8 cellular contexts compared by ENCODE assay signal in genomic region chr22:42444060-42444904, GRCh38. TPM values are rescaled to one million over a fixed set of nuclear protein-coding genes. Genes with fewer than 3 reads are reported as not detected.
DNase-seq lines count a peak whose midpoint lies in the region; ATAC-seq and TF ChIP-seq lines count a peak whose summit lies in the region.

No MANE protein-coding gene starts in this region.

- H3K27me3 ChIP-seq in HUES64 (ENCODE audit: insufficient read depth, low read length): no peaks in the 10 kb centered on the region; the same call in 1 of the 2 replicates
- no peaks in the 10 kb centered on the region for H3K27me3 ChIP-seq in Peyer's patch

- ATAC-seq in activated T-helper 17 cell treated with anti-CD3 and anti-CD28 coated beads, Interleukin-2, amount 50 U/mL, for 72 hours (replicated peaks): peak; percentile 72
- peak; percentile 88 to 91 for ATAC-seq in naive thymus-derived CD8-positive, alpha-beta T cell
- peak; percentile 75 for ATAC-seq in stimulated activated effector memory CD8-positive, alpha-beta T cell treated with anti-CD3 and anti-CD28 coated beads, Interleukin-12 subunit alpha, Interleukin-12 subunit beta, amount 100 ng/mL, for 72 hours
- no peak for ATAC-seq in GM21825 (IDR thresholded peaks at IDR 0.05; ENCODE audit: unreplicated experiment)

- H3K9me3 ChIP-seq in HUES64 (ENCODE audit: insufficient read depth, low read depth, low read length) (no peaks in the 10 kb centered on the region), Peyer's patch (no peaks in the 10 kb centered on the region)

- DNase-seq in Calu3: peak; percentile 82
- peak; percentile 76 to 93 (median 85) for DNase-seq in Peyer's patch
- DNase-seq in fibroblast of mammary gland (ENCODE audit: low read depth): peak; percentile 89
- DNase-seq in naive thymus-derived CD8-positive, alpha-beta T cell: peak; percentile 55 to 87 (median 81)
- peak; percentile 62 to 85 for DNase-seq in stimulated activated effector memory CD8-positive, alpha-beta T cell treated with anti-CD3 and anti-CD28 coated beads, Interleukin-12 subunit alpha, Interleukin-12 subunit beta, amount 100 ng/mL, for 72 hours (ENCODE audit: low spot score in 2 of 2)

- H3K36me3 ChIP-seq in HUES64 (ENCODE audit: insufficient read depth, low read length) (no peaks in the 10 kb centered on the region), Peyer's patch (no peaks in the 10 kb centered on the region)

- peaks cover 11% of the 10 kb centered on the region for H3K36me3 Mint-ChIP-seq in Calu3 (ENCODE audit: insufficient read depth, unreplicated experiment)
- no peaks in the 10 kb centered on the region for H3K36me3 Mint-ChIP-seq in activated T-helper 17 cell treated with anti-CD3 and anti-CD28 coated beads, Interleukin-2, amount 50 U/mL, for 72 hours (ENCODE audit: low read depth)
- H3K36me3 Mint-ChIP-seq in naive thymus-derived CD8-positive, alpha-beta T cell: no peaks in the 10 kb centered on the region
- H3K36me3 Mint-ChIP-seq in stimulated activated effector memory CD8-positive, alpha-beta T cell treated with anti-CD3 and anti-CD28 coated beads, Interleukin-12 subunit alpha, Interleukin-12 subunit beta, amount 100 ng/mL, for 72 hours: no peaks in the 10 kb centered on the region

- H3K27ac Mint-ChIP-seq in Calu3 (ENCODE audit: unreplicated experiment): peak overlapping the region; percentile 27
- H3K27ac Mint-ChIP-seq in activated T-helper 17 cell treated with anti-CD3 and anti-CD28 coated beads, Interleukin-2, amount 50 U/mL, for 72 hours: peak overlapping the region; percentile 80
- H3K27ac Mint-ChIP-seq in naive thymus-derived CD8-positive, alpha-beta T cell: peak overlapping the region; percentile 84 to 95 (median 92)
- H3K27ac Mint-ChIP-seq in stimulated activated effector memory CD8-positive, alpha-beta T cell treated with anti-CD3 and anti-CD28 coated beads, Interleukin-12 subunit alpha, Interleukin-12 subunit beta, amount 100 ng/mL, for 72 hours: peak overlapping the region; percentile 92

- peak in 1 of 2 donors; percentile 57 for TF ChIP-seq POLR2A in Peyer's patch (IDR thresholded peaks at IDR 0.05)

- POLR2A ChIA-PET in naive thymus-derived CD8-positive, alpha-beta T cell (lab: Charles Lee): interaction anchor here (0.6 to 3.5 kb wide), 18 partner anchors 8 to 668 kb away, joined by 3 to 22 read pairs (median 4); partner anchors contain the start of genes NDUFA6, SMDT1, SREBF2 and WBP2NL

- BruUV-seq in Calu3 (replicated peaks; lab: Mats Ljungman, UMichigan): no TSS peak

- H3K9ac ChIP-seq in HUES64 (ENCODE audit: low read depth, low read length): no peak overlapping the region

- H3K4me3 ChIP-seq in HUES64 (ENCODE audit: low read length) (peak overlapping the region; percentile 47), Peyer's patch (peak overlapping the region; percentile 19 to 46 (median 46)), fibroblast of mammary gland (ENCODE audit: control insufficient read depth, low read depth, low read length) (peak overlapping the region; percentile 43)

- TF ChIP-seq CTCF in Calu3 (IDR thresholded peaks at IDR 0.05; ENCODE audit: unreplicated experiment): peak; percentile 77
- peak in 5 of 6 experiments; percentile 37 to 64 (median 50) for TF ChIP-seq CTCF in Peyer's patch (IDR thresholded peaks at IDR 0.05)
- TF ChIP-seq CTCF in fibroblast of mammary gland (conservative IDR thresholded peaks at IDR 0.05; ENCODE audit: control insufficient read depth, insufficient read depth, low read depth, low read length): peak; percentile 65

- peaks cover 27% of the 10 kb centered on the region for H3K4me1 Mint-ChIP-seq in Calu3 (ENCODE audit: low read depth, unreplicated experiment)
- H3K4me1 Mint-ChIP-seq in activated T-helper 17 cell treated with anti-CD3 and anti-CD28 coated beads, Interleukin-2, amount 50 U/mL, for 72 hours: peaks cover 23% of the 10 kb centered on the region
- peaks cover 10 to 29% (median 22%) of the 10 kb centered on the region in 4 donors for H3K4me1 Mint-ChIP-seq in naive thymus-derived CD8-positive, alpha-beta T cell
- peaks cover 31% of the 10 kb centered on the region for H3K4me1 Mint-ChIP-seq in stimulated activated effector memory CD8-positive, alpha-beta T cell treated with anti-CD3 and anti-CD28 coated beads, Interleukin-12 subunit alpha, Interleukin-12 subunit beta, amount 100 ng/mL, for 72 hours

- CTCF ChIA-PET in Calu3 (lab: Charles Lee): interaction anchor here (0.6 to 1.7 kb wide), 11 partner anchors 22 to 354 kb away, joined by 3 to 15 read pairs (median 3); partner anchors contain the start of gene NDUFA6

- H3K9me3 Mint-ChIP-seq in Calu3 (ENCODE audit: low read depth, unreplicated experiment): no peaks in the 10 kb centered on the region
- H3K9me3 Mint-ChIP-seq in activated T-helper 17 cell treated with anti-CD3 and anti-CD28 coated beads, Interleukin-2, amount 50 U/mL, for 72 hours: no peaks in the 10 kb centered on the region
- no peaks in the 10 kb centered on the region for H3K9me3 Mint-ChIP-seq in naive thymus-derived CD8-positive, alpha-beta T cell
- H3K9me3 Mint-ChIP-seq in stimulated activated effector memory CD8-positive, alpha-beta T cell treated with anti-CD3 and anti-CD28 coated beads, Interleukin-12 subunit alpha, Interleukin-12 subunit beta, amount 100 ng/mL, for 72 hours: no peaks in the 10 kb centered on the region

- H3K4me1 ChIP-seq in HUES64 (ENCODE audit: insufficient read depth, low read length) (peaks cover 23% of the 10 kb centered on the region), Peyer's patch (peaks cover 0 to 18% (median 8%) of the 10 kb centered on the region in 4 donors)

- H3K4me3 Mint-ChIP-seq in Calu3 (ENCODE audit: low read depth, unreplicated experiment): peak overlapping the region; percentile 61
- peak overlapping the region; percentile 79 for H3K4me3 Mint-ChIP-seq in activated T-helper 17 cell treated with anti-CD3 and anti-CD28 coated beads, Interleukin-2, amount 50 U/mL, for 72 hours
- peak overlapping the region; percentile 74 to 89 (median 82) for H3K4me3 Mint-ChIP-seq in naive thymus-derived CD8-positive, alpha-beta T cell
- peak overlapping the region; percentile 73 for H3K4me3 Mint-ChIP-seq in stimulated activated effector memory CD8-positive, alpha-beta T cell treated with anti-CD3 and anti-CD28 coated beads, Interleukin-12 subunit alpha, Interleukin-12 subunit beta, amount 100 ng/mL, for 72 hours

- 7% methylated on average over 27 of the region's 28 CpGs for WGBS in HUES64

- H3K27ac ChIP-seq in HUES64 (ENCODE audit: low read depth, low read length) (no peak overlapping the region), Peyer's patch (peak overlapping the region; percentile 58 to 75 (median 66))

- H3K27me3 Mint-ChIP-seq in Calu3 (ENCODE audit: unreplicated experiment): peaks cover 5% of the 10 kb centered on the region
- no peaks in the 10 kb centered on the region for H3K27me3 Mint-ChIP-seq in activated T-helper 17 cell treated with anti-CD3 and anti-CD28 coated beads, Interleukin-2, amount 50 U/mL, for 72 hours
- no peaks in the 10 kb centered on the region for H3K27me3 Mint-ChIP-seq in naive thymus-derived CD8-positive, alpha-beta T cell

- intact Hi-C loops in Calu3 (cut with micrococcal nuclease; ENCODE audit: unreplicated experiment): loop anchor here (1.0 kb wide), 1 partner anchor 275 kb away; no protein-coding TSS in a partner anchor

RNA-seq across cellular contexts. Expression of gene NFAM1, which starts 12.1 kb away (rescaled TPM):
- total RNA-seq in Calu3 (2022) (0.39 and 0.50 TPM in 2 replicates), Peyer's patch (1 to 10 TPM in 2 of 4 donors, under 1 TPM in 2; 0.35 to 2.4 (median 1.0) TPM)
- 0.15 TPM for polyA plus RNA-seq in HUES64 (2013, experiment 1 of 2)
- polyA plus RNA-seq in HUES64 (2013, experiment 2 of 2): 0.25 TPM
- total RNA-seq in activated T-helper 17 cell treated with anti-CD3 and anti-CD28 coated beads, Interleukin-2, amount 50 U/mL, for 72 hours: under 1 TPM; 0.15 to 0.40 TPM
- under 1 TPM; 0.23 to 0.25 TPM for total RNA-seq in naive thymus-derived CD8-positive, alpha-beta T cell
- polyA plus RNA-seq in naive thymus-derived CD8-positive, alpha-beta T cell: not detected

Comparison
In these comparisons a context has a peak if more than half of its experiments do, and no peak if none do; other contexts are left out.
1. H3K27ac Mint-ChIP-seq: peak in every context shown above with its lines; median percentile 92 in naive thymus-derived CD8-positive, alpha-beta T cell; 92 in stimulated activated effector memory CD8-positive, alpha-beta T cell treated with anti-CD3 and anti-CD28 coated beads, Interleukin-12 subunit alpha, Interleukin-12 subunit beta, amount 100 ng/mL, for 72 hours; 80 in activated T-helper 17 cell treated with anti-CD3 and anti-CD28 coated beads, Interleukin-2, amount 50 U/mL, for 72 hours; 27 in Calu3.